In the genomic region with DNA sequence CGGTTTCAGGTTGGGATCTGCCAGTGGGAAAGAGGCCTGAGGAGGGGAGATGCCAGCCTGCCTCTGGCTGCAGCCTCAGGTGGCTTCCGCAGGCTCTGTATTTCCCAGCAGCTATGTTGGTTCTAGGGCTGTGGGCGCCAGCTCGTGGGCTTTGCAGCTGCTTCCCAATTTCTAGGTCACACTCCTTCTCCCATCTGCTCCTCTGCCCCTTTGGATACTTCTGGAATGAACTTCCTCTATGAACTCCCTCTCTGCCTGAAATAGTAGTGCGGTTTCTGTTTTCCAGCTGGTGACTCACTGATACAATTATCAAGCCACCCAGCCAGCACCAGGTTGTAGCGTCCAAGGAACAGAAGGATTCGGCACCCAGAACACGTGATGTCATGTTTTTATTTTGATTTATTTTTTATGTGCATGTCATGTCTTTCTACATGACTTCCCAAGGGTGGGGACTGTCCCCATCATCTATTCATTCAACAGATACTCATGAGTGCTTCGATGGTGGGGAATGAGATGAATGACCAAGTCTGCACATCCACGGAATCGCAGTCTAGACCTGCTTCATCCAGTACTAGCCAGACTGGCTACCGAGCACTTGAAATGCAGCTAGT, we compare ENCODE assay signal across 1 cellular context.
TF ChIP-seq lines count a peak whose summit lies in the region.

No MANE protein-coding gene starts in this region.

TF ChIP-seq in K562, 482 proteins besides CTCF, POLR2A, EP300 and RAD21 (continued from another document and continues in another):
- TF ChIP-seq, protein P1, sequence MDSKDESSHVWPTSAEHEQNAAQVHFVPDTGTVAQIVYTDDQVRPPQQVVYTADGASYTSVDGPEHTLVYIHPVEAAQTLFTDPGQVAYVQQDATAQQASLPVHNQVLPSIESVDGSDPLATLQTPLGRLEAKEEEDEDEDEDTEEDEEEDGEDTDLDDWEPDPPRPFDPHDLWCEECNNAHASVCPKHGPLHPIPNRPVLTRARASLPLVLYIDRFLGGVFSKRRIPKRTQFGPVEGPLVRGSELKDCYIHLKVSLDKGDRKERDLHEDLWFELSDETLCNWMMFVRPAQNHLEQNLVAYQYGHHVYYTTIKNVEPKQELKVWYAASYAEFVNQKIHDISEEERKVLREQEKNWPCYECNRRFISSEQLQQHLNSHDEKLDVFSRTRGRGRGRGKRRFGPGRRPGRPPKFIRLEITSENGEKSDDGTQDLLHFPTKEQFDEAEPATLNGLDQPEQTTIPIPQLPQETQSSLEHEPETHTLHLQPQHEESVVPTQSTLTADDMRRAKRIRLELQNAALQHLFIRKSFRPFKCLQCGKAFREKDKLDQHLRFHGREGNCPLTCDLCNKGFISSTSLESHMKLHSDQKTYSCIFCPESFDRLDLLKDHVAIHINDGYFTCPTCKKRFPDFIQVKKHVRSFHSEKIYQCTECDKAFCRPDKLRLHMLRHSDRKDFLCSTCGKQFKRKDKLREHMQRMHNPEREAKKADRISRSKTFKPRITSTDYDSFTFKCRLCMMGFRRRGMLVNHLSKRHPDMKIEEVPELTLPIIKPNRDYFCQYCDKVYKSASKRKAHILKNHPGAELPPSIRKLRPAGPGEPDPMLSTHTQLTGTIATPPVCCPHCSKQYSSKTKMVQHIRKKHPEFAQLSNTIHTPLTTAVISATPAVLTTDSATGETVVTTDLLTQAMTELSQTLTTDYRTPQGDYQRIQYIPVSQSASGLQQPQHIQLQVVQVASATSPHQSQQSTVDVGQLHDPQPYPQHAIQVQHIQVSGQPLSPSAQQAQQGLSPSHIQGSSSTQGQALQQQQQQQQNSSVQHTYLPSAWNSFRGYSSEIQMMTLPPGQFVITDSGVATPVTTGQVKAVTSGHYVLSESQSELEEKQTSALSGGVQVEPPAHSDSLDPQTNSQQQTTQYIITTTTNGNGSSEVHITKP (IDR thresholded peaks at IDR 0.05; ENCODE audit: partially characterized antibody): peak; percentile 50
- TF ChIP-seq, protein P2, sequence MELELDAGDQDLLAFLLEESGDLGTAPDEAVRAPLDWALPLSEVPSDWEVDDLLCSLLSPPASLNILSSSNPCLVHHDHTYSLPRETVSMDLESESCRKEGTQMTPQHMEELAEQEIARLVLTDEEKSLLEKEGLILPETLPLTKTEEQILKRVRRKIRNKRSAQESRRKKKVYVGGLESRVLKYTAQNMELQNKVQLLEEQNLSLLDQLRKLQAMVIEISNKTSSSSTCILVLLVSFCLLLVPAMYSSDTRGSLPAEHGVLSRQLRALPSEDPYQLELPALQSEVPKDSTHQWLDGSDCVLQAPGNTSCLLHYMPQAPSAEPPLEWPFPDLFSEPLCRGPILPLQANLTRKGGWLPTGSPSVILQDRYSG (tag; conservative IDR thresholded peaks at IDR 0.05; ENCODE audit: low read depth): no peak
- TF ChIP-seq TCF3 (CRISPR knock-in tag; IDR thresholded peaks at IDR 0.05): peak; percentile 97
- TF ChIP-seq FOXM1 (IDR thresholded peaks at IDR 0.05; ENCODE audit: low read depth): peak; percentile 86
- TF ChIP-seq FOXM1 (CRISPR knock-in tag; IDR thresholded peaks at IDR 0.05; ENCODE audit: low read depth): no peak
- peak; percentile 95 for TF ChIP-seq POLR2AphosphoS5 (IDR thresholded peaks at IDR 0.05; ENCODE audit: control insufficient read depth, insufficient read depth, low read depth, low read length)
- TF ChIP-seq RCOR1 (IDR thresholded peaks at IDR 0.05; ENCODE audit: borderline replicate concordance in 1 of 2, low read depth in 2 of 2, low read length in 2 of 2): peak; percentile 83 to 95
- TF ChIP-seq ZEB2 (IDR thresholded peaks at IDR 0.05): 0 out of 2 replicates have a peak, but pooled peaks have one; percentile 47
- no peak for TF ChIP-seq YY1 (IDR thresholded peaks at IDR 0.05; ENCODE audit: borderline replicate concordance in 1 of 3, control insufficient read depth in 1 of 3, extremely low read depth in 1 of 3, insufficient read depth in 3 of 3, insufficient read length in 1 of 3, insufficient replicate concordance in 2 of 3, low read depth in 1 of 3, low read length in 2 of 3)
- TF ChIP-seq, protein P3, sequence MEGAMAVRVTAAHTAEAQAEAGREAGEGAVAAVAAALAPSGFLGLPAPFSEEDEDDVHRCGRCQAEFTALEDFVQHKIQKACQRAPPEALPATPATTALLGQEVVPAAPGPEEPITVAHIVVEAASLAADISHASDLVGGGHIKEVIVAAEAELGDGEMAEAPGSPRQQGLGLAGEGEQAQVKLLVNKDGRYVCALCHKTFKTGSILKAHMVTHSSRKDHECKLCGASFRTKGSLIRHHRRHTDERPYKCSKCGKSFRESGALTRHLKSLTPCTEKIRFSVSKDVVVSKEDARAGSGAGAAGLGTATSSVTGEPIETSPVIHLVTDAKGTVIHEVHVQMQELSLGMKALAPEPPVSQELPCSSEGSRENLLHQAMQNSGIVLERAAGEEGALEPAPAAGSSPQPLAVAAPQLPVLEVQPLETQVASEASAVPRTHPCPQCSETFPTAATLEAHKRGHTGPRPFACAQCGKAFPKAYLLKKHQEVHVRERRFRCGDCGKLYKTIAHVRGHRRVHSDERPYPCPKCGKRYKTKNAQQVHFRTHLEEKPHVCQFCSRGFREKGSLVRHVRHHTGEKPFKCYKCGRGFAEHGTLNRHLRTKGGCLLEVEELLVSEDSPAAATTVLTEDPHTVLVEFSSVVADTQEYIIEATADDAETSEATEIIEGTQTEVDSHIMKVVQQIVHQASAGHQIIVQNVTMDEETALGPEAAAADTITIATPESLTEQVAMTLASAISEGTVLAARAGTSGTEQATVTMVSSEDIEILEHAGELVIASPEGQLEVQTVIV (CRISPR knock-in tag; IDR thresholded peaks at IDR 0.05; ENCODE audit: borderline replicate concordance): no peak
- TF ChIP-seq, protein P4, sequence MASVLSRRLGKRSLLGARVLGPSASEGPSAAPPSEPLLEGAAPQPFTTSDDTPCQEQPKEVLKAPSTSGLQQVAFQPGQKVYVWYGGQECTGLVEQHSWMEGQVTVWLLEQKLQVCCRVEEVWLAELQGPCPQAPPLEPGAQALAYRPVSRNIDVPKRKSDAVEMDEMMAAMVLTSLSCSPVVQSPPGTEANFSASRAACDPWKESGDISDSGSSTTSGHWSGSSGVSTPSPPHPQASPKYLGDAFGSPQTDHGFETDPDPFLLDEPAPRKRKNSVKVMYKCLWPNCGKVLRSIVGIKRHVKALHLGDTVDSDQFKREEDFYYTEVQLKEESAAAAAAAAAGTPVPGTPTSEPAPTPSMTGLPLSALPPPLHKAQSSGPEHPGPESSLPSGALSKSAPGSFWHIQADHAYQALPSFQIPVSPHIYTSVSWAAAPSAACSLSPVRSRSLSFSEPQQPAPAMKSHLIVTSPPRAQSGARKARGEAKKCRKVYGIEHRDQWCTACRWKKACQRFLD (CRISPR knock-in tag; IDR thresholded peaks at IDR 0.05): peak; percentile 72; the same call in 1 of the 2 replicates
- TF ChIP-seq, protein P5, sequence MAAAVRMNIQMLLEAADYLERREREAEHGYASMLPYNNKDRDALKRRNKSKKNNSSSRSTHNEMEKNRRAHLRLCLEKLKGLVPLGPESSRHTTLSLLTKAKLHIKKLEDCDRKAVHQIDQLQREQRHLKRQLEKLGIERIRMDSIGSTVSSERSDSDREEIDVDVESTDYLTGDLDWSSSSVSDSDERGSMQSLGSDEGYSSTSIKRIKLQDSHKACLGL (CRISPR knock-in tag; IDR thresholded peaks at IDR 0.05; ENCODE audit: borderline replicate concordance, poor library complexity, severe bottlenecking): no peak
- TF ChIP-seq MTA1 (IDR thresholded peaks at IDR 0.05; ENCODE audit: borderline replicate concordance): peak; percentile 81; the same call in 1 of the 2 replicates
- no peak for TF ChIP-seq ZNF79 (CRISPR knock-in tag; IDR thresholded peaks at IDR 0.05; ENCODE audit: low read depth)
- TF ChIP-seq MCM7 (IDR thresholded peaks at IDR 0.05): no peak
- TF ChIP-seq CEBPG (CRISPR knock-in tag; IDR thresholded peaks at IDR 0.05): no peak
- TF ChIP-seq CEBPG (tag; conservative IDR thresholded peaks at IDR 0.05 in 1 of 2, IDR thresholded peaks at IDR 0.05 in 1 of 2): no peak
- TF ChIP-seq, protein P6, sequence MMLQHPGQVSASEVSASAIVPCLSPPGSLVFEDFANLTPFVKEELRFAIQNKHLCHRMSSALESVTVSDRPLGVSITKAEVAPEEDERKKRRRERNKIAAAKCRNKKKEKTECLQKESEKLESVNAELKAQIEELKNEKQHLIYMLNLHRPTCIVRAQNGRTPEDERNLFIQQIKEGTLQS (IDR thresholded peaks at IDR 0.05): peak; percentile 90
- TF ChIP-seq, protein P6 (CRISPR knock-in tag; conservative IDR thresholded peaks at IDR 0.05): no peak
- TF ChIP-seq, protein P7, sequence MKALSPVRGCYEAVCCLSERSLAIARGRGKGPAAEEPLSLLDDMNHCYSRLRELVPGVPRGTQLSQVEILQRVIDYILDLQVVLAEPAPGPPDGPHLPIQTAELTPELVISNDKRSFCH (CRISPR knock-in tag; IDR thresholded peaks at IDR 0.05): no peak
- TF ChIP-seq, protein P7 (tag; IDR thresholded peaks at IDR 0.05): 0 out of 2 replicates have a peak, but pooled peaks have one; percentile 49
- TF ChIP-seq KDM1A (IDR thresholded peaks at IDR 0.05): peak; percentile 89 to 92
- TF ChIP-seq MBD2 (IDR thresholded peaks at IDR 0.05; ENCODE audit: borderline replicate concordance, low read depth): peak; percentile 43; the same call in 1 of the 2 replicates
- no peak for TF ChIP-seq ZNF445 (CRISPR knock-in tag; IDR thresholded peaks at IDR 0.05; ENCODE audit: low read depth)
- peak; percentile 91 for TF ChIP-seq ATF7 (IDR thresholded peaks at IDR 0.05)
- 0 out of 2 replicates have a peak, but pooled peaks have one; percentile 29 for TF ChIP-seq ZKSCAN8 (CRISPR knock-in tag; IDR thresholded peaks at IDR 0.05)
- peak; percentile 91 for TF ChIP-seq BHLHE40 (IDR thresholded peaks at IDR 0.05; ENCODE audit: low read length)
- peak; percentile 47; the same call in 1 of the 2 replicates for TF ChIP-seq BCOR (IDR thresholded peaks at IDR 0.05)
- TF ChIP-seq NCOR1 (IDR thresholded peaks at IDR 0.05): peak; percentile 91
- peak; percentile 86 for TF ChIP-seq RAD51 (IDR thresholded peaks at IDR 0.05; ENCODE audit: borderline replicate concordance, low read depth)
- TF ChIP-seq JUN (IDR thresholded peaks at IDR 0.05; ENCODE audit: borderline replicate concordance, low read depth, low read length): peak; percentile 87
- TF ChIP-seq JUN (CRISPR knock-in tag; IDR thresholded peaks at IDR 0.05; ENCODE audit: borderline replicate concordance): no peak
- TF ChIP-seq, protein P8, sequence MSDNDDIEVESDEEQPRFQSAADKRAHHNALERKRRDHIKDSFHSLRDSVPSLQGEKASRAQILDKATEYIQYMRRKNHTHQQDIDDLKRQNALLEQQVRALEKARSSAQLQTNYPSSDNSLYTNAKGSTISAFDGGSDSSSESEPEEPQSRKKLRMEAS (CRISPR knock-in tag; IDR thresholded peaks at IDR 0.05): peak; percentile 56
- TF ChIP-seq, protein P9, sequence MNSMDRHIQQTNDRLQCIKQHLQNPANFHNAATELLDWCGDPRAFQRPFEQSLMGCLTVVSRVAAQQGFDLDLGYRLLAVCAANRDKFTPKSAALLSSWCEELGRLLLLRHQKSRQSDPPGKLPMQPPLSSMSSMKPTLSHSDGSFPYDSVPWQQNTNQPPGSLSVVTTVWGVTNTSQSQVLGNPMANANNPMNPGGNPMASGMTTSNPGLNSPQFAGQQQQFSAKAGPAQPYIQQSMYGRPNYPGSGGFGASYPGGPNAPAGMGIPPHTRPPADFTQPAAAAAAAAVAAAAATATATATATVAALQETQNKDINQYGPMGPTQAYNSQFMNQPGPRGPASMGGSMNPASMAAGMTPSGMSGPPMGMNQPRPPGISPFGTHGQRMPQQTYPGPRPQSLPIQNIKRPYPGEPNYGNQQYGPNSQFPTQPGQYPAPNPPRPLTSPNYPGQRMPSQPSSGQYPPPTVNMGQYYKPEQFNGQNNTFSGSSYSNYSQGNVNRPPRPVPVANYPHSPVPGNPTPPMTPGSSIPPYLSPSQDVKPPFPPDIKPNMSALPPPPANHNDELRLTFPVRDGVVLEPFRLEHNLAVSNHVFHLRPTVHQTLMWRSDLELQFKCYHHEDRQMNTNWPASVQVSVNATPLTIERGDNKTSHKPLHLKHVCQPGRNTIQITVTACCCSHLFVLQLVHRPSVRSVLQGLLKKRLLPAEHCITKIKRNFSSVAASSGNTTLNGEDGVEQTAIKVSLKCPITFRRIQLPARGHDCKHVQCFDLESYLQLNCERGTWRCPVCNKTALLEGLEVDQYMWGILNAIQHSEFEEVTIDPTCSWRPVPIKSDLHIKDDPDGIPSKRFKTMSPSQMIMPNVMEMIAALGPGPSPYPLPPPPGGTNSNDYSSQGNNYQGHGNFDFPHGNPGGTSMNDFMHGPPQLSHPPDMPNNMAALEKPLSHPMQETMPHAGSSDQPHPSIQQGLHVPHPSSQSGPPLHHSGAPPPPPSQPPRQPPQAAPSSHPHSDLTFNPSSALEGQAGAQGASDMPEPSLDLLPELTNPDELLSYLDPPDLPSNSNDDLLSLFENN (IDR thresholded peaks at IDR 0.05; ENCODE audit: low read depth in 2 of 2, low read length in 2 of 2): peak in 1 of 2 experiments; percentile 86; a peak in 2 of 4 replicates
- TF ChIP-seq CBFA2T2 (conservative IDR thresholded peaks at IDR 0.05): peak; percentile 93
- TF ChIP-seq ZC3H11A (IDR thresholded peaks at IDR 0.05; ENCODE audit: low read depth, low read length): 0 out of 2 replicates have a peak, but pooled peaks have one; percentile 24
- peak; percentile 85 for TF ChIP-seq GATA2 (CRISPR knock-in tag; IDR thresholded peaks at IDR 0.05)
- TF ChIP-seq, protein P10, sequence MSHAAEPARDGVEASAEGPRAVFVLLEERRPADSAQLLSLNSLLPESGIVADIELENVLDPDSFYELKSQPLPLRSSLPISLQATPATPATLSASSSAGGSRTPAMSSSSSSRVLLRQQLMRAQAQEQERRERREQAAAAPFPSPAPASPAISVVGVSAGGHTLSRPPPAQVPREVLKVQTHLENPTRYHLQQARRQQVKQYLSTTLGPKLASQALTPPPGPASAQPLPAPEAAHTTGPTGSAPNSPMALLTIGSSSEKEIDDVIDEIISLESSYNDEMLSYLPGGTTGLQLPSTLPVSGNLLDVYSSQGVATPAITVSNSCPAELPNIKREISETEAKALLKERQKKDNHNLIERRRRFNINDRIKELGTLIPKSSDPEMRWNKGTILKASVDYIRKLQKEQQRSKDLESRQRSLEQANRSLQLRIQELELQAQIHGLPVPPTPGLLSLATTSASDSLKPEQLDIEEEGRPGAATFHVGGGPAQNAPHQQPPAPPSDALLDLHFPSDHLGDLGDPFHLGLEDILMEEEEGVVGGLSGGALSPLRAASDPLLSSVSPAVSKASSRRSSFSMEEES (CRISPR knock-in tag; IDR thresholded peaks at IDR 0.05): peak; percentile 87
- 0 out of 2 replicates have a peak, but pooled peaks have one; percentile 49 for TF ChIP-seq BACH1 (tag; IDR thresholded peaks at IDR 0.05)
- TF ChIP-seq ARID2 (IDR thresholded peaks at IDR 0.05): no peak
- TF ChIP-seq ATF1 (CRISPR knock-in tag; IDR thresholded peaks at IDR 0.05): no peak
- TF ChIP-seq ATF1 (tag; IDR thresholded peaks at IDR 0.05): peak; percentile 22; the same call in 1 of the 2 replicates
